In the genomic region with DNA sequence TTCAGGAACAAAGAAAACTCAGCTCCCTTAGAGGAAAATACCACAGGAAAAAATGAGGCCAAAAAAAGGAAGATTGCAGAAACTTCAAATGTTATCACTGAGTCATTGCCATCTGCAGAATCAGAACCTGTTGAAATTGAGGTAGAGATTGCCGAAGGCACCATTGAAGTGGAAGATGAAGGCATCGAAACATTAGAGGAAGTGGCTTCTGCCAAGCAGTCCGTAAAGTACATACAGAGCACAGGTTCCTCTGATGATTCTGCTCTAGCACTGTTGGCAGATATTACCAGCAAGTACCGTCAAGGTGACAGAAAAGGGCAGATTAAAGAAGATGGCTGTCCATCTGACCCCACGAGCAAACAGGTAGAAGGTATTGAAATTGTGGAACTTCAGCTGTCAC, we compare ENCODE assay signal across 12 cellular contexts. TPM values are rescaled to one million over a fixed set of nuclear protein-coding genes. Genes with fewer than 3 reads are reported as not detected.
DNase-seq lines count a peak whose midpoint lies in the region; ATAC-seq and TF ChIP-seq lines count a peak whose summit lies in the region.
"Had no signal": no experiment of that assay in that cellular context is flagged by ENCODE, and none has a peak within 500 bp of the region (broad histone marks: within the 10 kb centered on the region; RNA-seq: fewer than 3 reads in every experiment).

No MANE protein-coding gene starts in this region.

- no peak for TF ChIP-seq POLR2A in breast epithelium (IDR thresholded peaks at IDR 0.05)

- H3K36me3 ChIP-seq in breast epithelium = no peaks in the 10 kb centered on the region

- no peaks in the 10 kb centered on the region for H3K4me1 ChIP-seq in breast epithelium

- no peak overlapping the region for H3K27ac ChIP-seq in breast epithelium

- H3K4me3 Mint-ChIP-seq in MCF 10A (ENCODE audit: unreplicated experiment) = no peak overlapping the region
- H3K4me3 Mint-ChIP-seq in stimulated activated naive CD8-positive, alpha-beta T cell treated with anti-CD3 and anti-CD28 coated beads, Interleukin-15, amount 100 ng/mL, for 72 hours = peak overlapping the region in 1 of 2 donors; percentile 34
- H3K4me3 Mint-ChIP-seq: type B pancreatic cell had no signal

- intact Hi-C loops in MCF 10A (cut with micrococcal nuclease) (no loop called here), breast epithelium (cut with DNase I; ENCODE audit: low total_unique reads) (no loop called here)

- TF ChIP-seq CTCF in MCF 10A (IDR thresholded peaks at IDR 0.05; ENCODE audit: unreplicated experiment) (no peak), breast epithelium (IDR thresholded peaks at IDR 0.05) (no peak), GM20000 (IDR thresholded peaks at IDR 0.05; ENCODE audit: extremely low read depth, missing control alignments) (no peak)

- no peaks in the 10 kb centered on the region for H3K9me3 ChIP-seq in breast epithelium

- no peaks in the 10 kb centered on the region for H3K4me1 Mint-ChIP-seq in MCF 10A (ENCODE audit: insufficient read depth, unreplicated experiment)
- H3K4me1 Mint-ChIP-seq in stimulated activated naive CD8-positive, alpha-beta T cell treated with anti-CD3 and anti-CD28 coated beads, Interleukin-15, amount 100 ng/mL, for 72 hours = peaks cover 21% of the 10 kb centered on the region

- POLR2A ChIA-PET in MCF 10A (lab: Yijun Ruan, JAX) = no interaction called here
- POLR2A ChIA-PET in HEK293T (lab: Yijun Ruan, JAX) = no interaction called here

- H3K27me3 Mint-ChIP-seq in MCF 10A (ENCODE audit: insufficient read depth, unreplicated experiment) = no peaks in the 10 kb centered on the region
- no peaks in the 10 kb centered on the region for H3K27me3 Mint-ChIP-seq in stimulated activated naive CD8-positive, alpha-beta T cell treated with anti-CD3 and anti-CD28 coated beads, Interleukin-15, amount 100 ng/mL, for 72 hours
- H3K27me3 Mint-ChIP-seq: type B pancreatic cell had no signal

- no peak overlapping the region for H3K27ac Mint-ChIP-seq in MCF 10A (ENCODE audit: low read depth, unreplicated experiment)
- H3K27ac Mint-ChIP-seq in activated naive CD4-positive, alpha-beta T cell treated with anti-CD3 and anti-CD28 coated beads, Interleukin-2, amount 50 U/mL, for 72 hours = peak overlapping the region; percentile 75 to 88
- H3K27ac Mint-ChIP-seq in stimulated activated naive CD8-positive, alpha-beta T cell treated with anti-CD3 and anti-CD28 coated beads, Interleukin-15, amount 100 ng/mL, for 72 hours = peak overlapping the region; percentile 68 to 84
- H3K27ac Mint-ChIP-seq: type B pancreatic cell had no signal

- no peaks in the 10 kb centered on the region for H3K27me3 ChIP-seq in breast epithelium

- no peak overlapping the region for H3K4me3 ChIP-seq in breast epithelium

- TSS peak; percentile 57 for BruUV-seq in MCF 10A (replicated peaks; lab: Mats Ljungman, UMichigan)

- DNase-seq in MCF 10A (ENCODE audit: unreplicated experiment) (no peak), breast epithelium (ENCODE audit: low spot score in 2 of 2) (no peak), NOMO-1 (lab: John Stamatoyannopoulos, UW; ENCODE audit: unreplicated experiment in 2 of 2) (peak; percentile 84 to 97), HEK293T (ENCODE audit: extremely low spot score) (no peak), GM20000 (ENCODE audit: low spot score) (no peak)
- DNase-seq in activated naive CD4-positive, alpha-beta T cell treated with anti-CD3 and anti-CD28 coated beads, Interleukin-2, amount 50 U/mL, for 72 hours (ENCODE audit: low spot score in 2 of 2) = no peak
- peak in 1 of 2 donors; percentile 19 for DNase-seq in stimulated activated naive CD8-positive, alpha-beta T cell treated with anti-CD3 and anti-CD28 coated beads, Interleukin-15, amount 100 ng/mL, for 72 hours
- DNase-seq: activated CD4-positive, CD25-positive, alpha-beta regulatory T cell treated with anti-CD3 and anti-CD28 coated beads, Interleukin-2, amount 50 U/mL, for 72 hours; NCI-H1417; NCI-H2227 treated with DMSO at 0.1 percent for 48 hours had no signal

- ATAC-seq in activated naive CD4-positive, alpha-beta T cell treated with anti-CD3 and anti-CD28 coated beads, Interleukin-2, amount 50 U/mL, for 72 hours = peak; percentile 82 to 91
- ATAC-seq in stimulated activated naive CD8-positive, alpha-beta T cell treated with anti-CD3 and anti-CD28 coated beads, Interleukin-15, amount 100 ng/mL, for 72 hours = peak; percentile 81
- ATAC-seq in HG03108 (IDR thresholded peaks at IDR 0.05; ENCODE audit: unreplicated experiment) = no peak

- no peaks in the 10 kb centered on the region for H3K9me3 Mint-ChIP-seq in MCF 10A (ENCODE audit: unreplicated experiment)
- H3K9me3 Mint-ChIP-seq in activated naive CD4-positive, alpha-beta T cell treated with anti-CD3 and anti-CD28 coated beads, Interleukin-2, amount 50 U/mL, for 72 hours = no peaks in the 10 kb centered on the region
- no peaks in the 10 kb centered on the region for H3K9me3 Mint-ChIP-seq in stimulated activated naive CD8-positive, alpha-beta T cell treated with anti-CD3 and anti-CD28 coated beads, Interleukin-15, amount 100 ng/mL, for 72 hours
- H3K9me3 Mint-ChIP-seq: type B pancreatic cell had no signal

- H3K36me3 Mint-ChIP-seq in MCF 10A (ENCODE audit: insufficient read depth, unreplicated experiment) = peaks cover 63% of the 10 kb centered on the region
- peaks cover 36 to 40% of the 10 kb centered on the region in 2 donors for H3K36me3 Mint-ChIP-seq in activated naive CD4-positive, alpha-beta T cell treated with anti-CD3 and anti-CD28 coated beads, Interleukin-2, amount 50 U/mL, for 72 hours

- CTCF ChIA-PET in MCF 10A (lab: Yijun Ruan, JAX) (interaction anchor here (0.6 to 0.7 kb wide), 2 partner anchors 21 to 338 kb away, joined by 3 to 4 read pairs; no protein-coding TSS in a partner anchor), HEK293T (lab: Yijun Ruan, JAX) (no interaction called here)

TF ChIP-seq in HEK293T, 16 proteins besides CTCF, POLR2A, EP300 and RAD21:
- no peak for TF ChIP-seq FOXK2 (IDR thresholded peaks at IDR 0.05)
- TF ChIP-seq HDGF (IDR thresholded peaks at IDR 0.05; ENCODE audit: borderline replicate concordance) = no peak
- no peak for TF ChIP-seq LEF1 (IDR thresholded peaks at IDR 0.05; ENCODE audit: borderline replicate concordance)
- TF ChIP-seq NFRKB (IDR thresholded peaks at IDR 0.05) = no peak
- TF ChIP-seq FOXA1 (IDR thresholded peaks at IDR 0.05) = no peak
- no peak for TF ChIP-seq BHLHE40 (IDR thresholded peaks at IDR 0.05; ENCODE audit: borderline replicate concordance)
- no peak for TF ChIP-seq ARNT (IDR thresholded peaks at IDR 0.05)
- TF ChIP-seq SP1 (IDR thresholded peaks at IDR 0.05) = no peak

RNA-seq across cellular contexts. Expression of a gene that starts 30.8 kb away (rescaled TPM):
- not detected in 2 replicates for total RNA-seq in MCF 10A (2022)
- total RNA-seq in breast epithelium = under 1 TPM; 0.29 to 0.48 (median 0.33) TPM
- total RNA-seq in activated naive CD4-positive, alpha-beta T cell treated with anti-CD3 and anti-CD28 coated beads, Interleukin-2, amount 50 U/mL, for 72 hours = 1 to 10 TPM in 1 of 2 donors, under 1 TPM in 1; 0.14 to 2.3 TPM

RNA-seq across cellular contexts. Expression of a gene that starts 40.5 kb away (rescaled TPM):
- total RNA-seq in MCF 10A (2022) = 41.3 and 42.4 TPM in 2 replicates
- 10 to 100 TPM; 32.6 to 53.9 (median 45.9) TPM for total RNA-seq in breast epithelium
- total RNA-seq in activated naive CD4-positive, alpha-beta T cell treated with anti-CD3 and anti-CD28 coated beads, Interleukin-2, amount 50 U/mL, for 72 hours = 10 to 100 TPM; 23.8 to 42.9 TPM

Comparison
In these comparisons a context has a peak if more than half of its experiments do, and no peak if none do; other contexts are left out.
1. DNase-seq: peak in NOMO-1 (2 of 2); none in MCF 10A (single experiment), breast epithelium (0 of 2), activated naive CD4-positive, alpha-beta T cell treated with anti-CD3 and anti-CD28 coated beads, Interleukin-2, amount 50 U/mL, for 72 hours (0 of 2), HEK293T (single experiment) and GM20000 (single experiment).